1 cellular context compared by ENCODE assay signal in genomic region chr2:128090909-128091690, GRCh38.
TF ChIP-seq lines count a peak whose summit lies in the region.

Gene UGGT1 (plus strand): TSS chr2:128091200. CDS start chr2:128091358, 158 bp downstream.

TF ChIP-seq in HepG2, 621 proteins besides CTCF, POLR2A, EP300 and RAD21 (continued from another document and continues in another):
- TF ChIP-seq MXD1 (CRISPR knock-in tag; IDR thresholded peaks at IDR 0.05) (peak; percentile 99), FUBP1 (CRISPR knock-in tag; IDR thresholded peaks at IDR 0.05; ENCODE audit: borderline replicate concordance) (0 out of 2 replicates have a peak, but pooled peaks have one; percentile 82), HOXA5 (CRISPR knock-in tag; IDR thresholded peaks at IDR 0.05) (0 out of 2 replicates have a peak, but pooled peaks have one; percentile 76), HINFP (CRISPR knock-in tag; IDR thresholded peaks at IDR 0.05; ENCODE audit: low read depth) (peak; percentile 84; the same call in 1 of the 2 replicates), ZNF33A (CRISPR knock-in tag; IDR thresholded peaks at IDR 0.05; ENCODE audit: borderline replicate concordance) (no peak), ZBTB49 (CRISPR knock-in tag; IDR thresholded peaks at IDR 0.05; ENCODE audit: borderline replicate concordance) (no peak), ZNF224 (CRISPR knock-in tag; IDR thresholded peaks at IDR 0.05) (peak; percentile 95), ATF2 (CRISPR knock-in tag; IDR thresholded peaks at IDR 0.05) (peak; percentile 94), SIX1 (CRISPR knock-in tag; IDR thresholded peaks at IDR 0.05; ENCODE audit: borderline replicate concordance) (peak; percentile 21; the same call in 1 of the 2 replicates), ZSCAN20 (CRISPR knock-in tag; IDR thresholded peaks at IDR 0.05; ENCODE audit: borderline replicate concordance) (no peak), ZNF256 (CRISPR knock-in tag; conservative IDR thresholded peaks at IDR 0.05) (0 out of 2 replicates have a peak, but pooled peaks have one; percentile 63), NCOR1 (IDR thresholded peaks at IDR 0.05; ENCODE audit: borderline replicate concordance, low read length) (no peak), SETDB1 (CRISPR knock-in tag; IDR thresholded peaks at IDR 0.05; ENCODE audit: borderline replicate concordance) (no peak), NRL (CRISPR knock-in tag; IDR thresholded peaks at IDR 0.05; ENCODE audit: borderline replicate concordance) (peak; percentile 98), ZFYVE20 (CRISPR knock-in tag; IDR thresholded peaks at IDR 0.05; ENCODE audit: borderline replicate concordance, low read depth) (no peak), ZNF33B (CRISPR knock-in tag; IDR thresholded peaks at IDR 0.05) (peak; percentile 97), SOX5 (CRISPR knock-in tag; IDR thresholded peaks at IDR 0.05; ENCODE audit: borderline replicate concordance) (peak; percentile 73; the same call in 1 of the 2 replicates), ZNF550 (CRISPR knock-in tag; IDR thresholded peaks at IDR 0.05; ENCODE audit: borderline replicate concordance) (0 out of 2 replicates have a peak, but pooled peaks have one; percentile 38), PRDM10 (CRISPR knock-in tag; IDR thresholded peaks at IDR 0.05; ENCODE audit: low read depth) (peak; percentile 77), SALL1 (CRISPR knock-in tag; IDR thresholded peaks at IDR 0.05) (peak; percentile 97), PBX2 (CRISPR knock-in tag; IDR thresholded peaks at IDR 0.05) (no peak), RFXAP (CRISPR knock-in tag; IDR thresholded peaks at IDR 0.05; ENCODE audit: borderline replicate concordance) (peak; percentile 96; the same call in 1 of the 2 replicates), ZNF24 (IDR thresholded peaks at IDR 0.05) (no peak), EHMT2 (IDR thresholded peaks at IDR 0.05; ENCODE audit: borderline replicate concordance, low read depth, low read length) (no peak), ZNF343 (CRISPR knock-in tag; IDR thresholded peaks at IDR 0.05) (peak; percentile 94), MIER2 (CRISPR knock-in tag; IDR thresholded peaks at IDR 0.05) (peak; percentile 86; the same call in 1 of the 2 replicates), TAF1 (CRISPR knock-in tag; IDR thresholded peaks at IDR 0.05) (peak; percentile 97), NAIF1 (CRISPR knock-in tag; IDR thresholded peaks at IDR 0.05; ENCODE audit: borderline replicate concordance) (peak; percentile 73), ZNF772 (CRISPR knock-in tag; IDR thresholded peaks at IDR 0.05) (peak; percentile 99), SNAPC2 (CRISPR knock-in tag; IDR thresholded peaks at IDR 0.05) (peak; percentile 92), PHB2 (IDR thresholded peaks at IDR 0.05; ENCODE audit: partially characterized antibody) (no peak), KLF6 (CRISPR knock-in tag; IDR thresholded peaks at IDR 0.05) (no peak), NCOA5 (CRISPR knock-in tag; IDR thresholded peaks at IDR 0.05) (no peak), ZNF720 (CRISPR knock-in tag; IDR thresholded peaks at IDR 0.05) (peak; percentile 10; the same call in 1 of the 2 replicates), TEF (CRISPR knock-in tag; IDR thresholded peaks at IDR 0.05) (no peak; the same call in 1 of the 2 replicates), ZNF441 (CRISPR knock-in tag; IDR thresholded peaks at IDR 0.05; ENCODE audit: borderline replicate concordance) (peak; percentile 69), ZNF724P (CRISPR knock-in tag; IDR thresholded peaks at IDR 0.05; ENCODE audit: borderline replicate concordance) (peak; percentile 74; the same call in 1 of the 2 replicates), ZNF225 (CRISPR knock-in tag; IDR thresholded peaks at IDR 0.05) (peak; percentile 98), ZNF264 (CRISPR knock-in tag; IDR thresholded peaks at IDR 0.05) (peak; percentile 86; the same call in 1 of the 2 replicates), TEAD2 (CRISPR knock-in tag; IDR thresholded peaks at IDR 0.05) (no peak), TMF1 (CRISPR knock-in tag; IDR thresholded peaks at IDR 0.05; ENCODE audit: low read depth) (peak; percentile 98), MEIS2 (CRISPR knock-in tag; IDR thresholded peaks at IDR 0.05) (peak; percentile 84), ZFP37 (CRISPR knock-in tag; IDR thresholded peaks at IDR 0.05; ENCODE audit: borderline replicate concordance) (no peak), KDM2A (CRISPR knock-in tag; IDR thresholded peaks at IDR 0.05; ENCODE audit: borderline replicate concordance, low read depth) (peak; percentile 97), REL (CRISPR knock-in tag; conservative IDR thresholded peaks at IDR 0.05) (peak; percentile 80; the same call in 1 of the 2 replicates), ZNF703 (CRISPR knock-in tag; IDR thresholded peaks at IDR 0.05; ENCODE audit: borderline replicate concordance) (peak; percentile 78; the same call in 1 of the 2 replicates), MBD4 (IDR thresholded peaks at IDR 0.05; ENCODE audit: borderline replicate concordance, low read length) (no peak), YEATS2 (CRISPR knock-in tag; IDR thresholded peaks at IDR 0.05; ENCODE audit: borderline replicate concordance) (peak; percentile 98), SKIL (CRISPR knock-in tag; IDR thresholded peaks at IDR 0.05; ENCODE audit: borderline replicate concordance) (peak; percentile 70), ZNF446 (CRISPR knock-in tag; IDR thresholded peaks at IDR 0.05) (peak; percentile 92), HDAC6 (IDR thresholded peaks at IDR 0.05; ENCODE audit: low read depth, low read length) (no peak), ZNF547 (CRISPR knock-in tag; IDR thresholded peaks at IDR 0.05) (peak; percentile 94), ERF (CRISPR knock-in tag; IDR thresholded peaks at IDR 0.05) (peak; percentile 97), NPAS2 (CRISPR knock-in tag; IDR thresholded peaks at IDR 0.05; ENCODE audit: borderline replicate concordance) (no peak), ZMAT3 (CRISPR knock-in tag; conservative IDR thresholded peaks at IDR 0.05) (no peak; the same call in 1 of the 2 replicates), CBX1 (IDR thresholded peaks at IDR 0.05; ENCODE audit: low read depth) (peak; percentile 85), SMAD9 (CRISPR knock-in tag; IDR thresholded peaks at IDR 0.05) (peak; percentile 86; the same call in 1 of the 2 replicates)
